Comparison of ENCODE assay signal across 6 cellular contexts in genomic region chr11:82689347-82689746, GRCh38. TPM values are rescaled to one million over a fixed set of nuclear protein-coding genes. Genes with fewer than 3 reads are reported as not detected.
"Had no signal": no experiment of that assay in that cellular context is flagged by ENCODE, and none has a peak within 500 bp of the region (broad histone marks: within the 10 kb centered on the region; RNA-seq: fewer than 3 reads in every experiment).

No MANE protein-coding gene starts in this region.

RNA-seq across cellular contexts. Expression of gene FAM181B, which starts 44.3 kb away (rescaled TPM):
- total RNA-seq: activated B cell treated with CpG ODN at 0.5 μM for 24 hours; activated CD8-positive, alpha-beta T cell treated with anti-CD3 and anti-CD28 coated beads for 36 hours; activated T-cell treated with anti-CD3 and anti-CD28 coated beads, Interleukin-2, amount 50 U/mL, for 4 hours; activated T-helper 17 cell treated with anti-CD3 and anti-CD28 coated beads, Interleukin-2, amount 50 U/mL, for 72 hours; endothelial cell of umbilical vein; T-helper 2 cell treated with Interferon-gamma antibody and Interleukin-4, amounts not matched to agents 100 ng/mL and 5 ng/mL, for 36 hours had no signal
